9 cellular contexts compared by ENCODE assay signal in the genomic region with DNA sequence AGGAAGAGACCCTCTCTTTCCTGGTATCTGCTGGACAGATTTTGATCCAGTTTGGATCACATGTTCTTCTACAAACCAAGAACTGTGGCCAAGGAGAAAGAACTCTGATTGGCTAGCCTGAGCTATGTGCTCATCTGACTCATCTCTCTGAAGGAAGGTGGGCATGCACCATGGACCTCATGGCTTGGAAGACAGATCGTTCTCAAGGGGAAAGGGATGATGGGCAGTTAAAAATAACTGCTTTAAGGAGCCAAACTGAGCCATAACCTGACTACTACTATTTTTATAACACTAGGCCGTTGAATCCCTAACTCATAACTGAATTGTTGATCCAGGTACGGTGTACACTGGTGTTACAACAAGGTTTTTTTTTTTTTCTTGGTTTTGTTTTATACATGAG.
"Had no signal": no experiment of that assay in that cellular context is flagged by ENCODE, and none has a peak within 500 bp of the region (broad histone marks: within the 10 kb centered on the region; RNA-seq: fewer than 3 reads in every experiment).

No MANE protein-coding gene starts in this region.

- H3K4me1 ChIP-seq: HAP-1 had no signal

- H3K36me3 ChIP-seq: HAP-1 had no signal

- DNase-seq: GM23248, GOT3, H7, H9, HCEC 1CT, HFFc6 had no signal

- H3K4me3 ChIP-seq: GM23248, GM23338, HAP-1 had no signal

- ATAC-seq: GM23338, HCT116 had no signal

- H3K27ac ChIP-seq: GM23248 had no signal

- H3K9me3 ChIP-seq: HAP-1 had no signal
